In the genomic region with DNA sequence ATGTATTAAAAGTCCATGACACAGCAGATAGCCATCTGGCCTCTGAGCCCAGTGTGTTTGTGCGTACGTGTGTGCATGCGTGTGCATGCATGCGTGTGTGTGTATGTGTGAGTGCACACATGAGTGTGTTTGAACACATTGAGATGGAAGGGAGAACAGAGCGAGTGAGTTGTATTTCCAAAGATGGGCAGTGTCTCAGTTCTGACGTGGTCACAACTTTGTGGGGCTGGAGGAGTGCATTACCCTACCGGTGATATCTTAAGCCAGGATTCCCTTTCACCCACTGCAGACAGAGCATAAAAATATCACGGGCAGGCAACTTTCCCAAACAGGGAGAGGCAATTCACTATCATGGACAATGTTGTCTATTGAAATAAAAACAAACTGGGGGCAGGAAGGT, we compare ENCODE assay signal across 23 cellular contexts. TPM values are rescaled to one million over a fixed set of nuclear protein-coding genes. Genes with fewer than 3 reads are reported as not detected.
DNase-seq lines count a peak whose midpoint lies in the region; ATAC-seq, FAIRE-seq and TF ChIP-seq lines count a peak whose summit lies in the region.
"Had no signal": no experiment of that assay in that cellular context is flagged by ENCODE, and none has a peak within 500 bp of the region (broad histone marks: within the 10 kb centered on the region; RNA-seq: fewer than 3 reads in every experiment).

No MANE protein-coding gene starts in this region.

- H3K27ac Mint-ChIP-seq in nephron progenitor cell, result no peak overlapping the region
- H3K27ac Mint-ChIP-seq in Calu3 (ENCODE audit: unreplicated experiment), result no peak overlapping the region
- H3K27ac Mint-ChIP-seq: activated CD4-positive, alpha-beta memory T cell treated with anti-CD3 and anti-CD28 coated beads, Interleukin-2, amount 10 ng/mL, durations not matched to agents 7 days and 5 days; stimulated activated effector memory CD8-positive, alpha-beta T cell treated with anti-CD3 and anti-CD28 coated beads, Interleukin-12 subunit alpha, Interleukin-12 subunit beta, amount 100 ng/mL, for 72 hours; WTC11 had no signal

- peak overlapping the region; percentile 34 for H3K4me3 Mint-ChIP-seq in nephron progenitor cell
- H3K4me3 Mint-ChIP-seq in Calu3 (ENCODE audit: low read depth, unreplicated experiment), result no peak overlapping the region
- H3K4me3 Mint-ChIP-seq: activated CD4-positive, alpha-beta memory T cell treated with anti-CD3 and anti-CD28 coated beads, Interleukin-2, amount 10 ng/mL, durations not matched to agents 7 days and 5 days; stimulated activated effector memory CD8-positive, alpha-beta T cell treated with anti-CD3 and anti-CD28 coated beads, Interleukin-12 subunit alpha, Interleukin-12 subunit beta, amount 100 ng/mL, for 72 hours; WTC11 had no signal

- H3K27me3 ChIP-seq in subcutaneous abdominal adipose tissue (ENCODE audit: control insufficient read depth in 5 of 5, insufficient read depth in 4 of 5, low read length in 5 of 5), result no peaks in the 10 kb centered on the region
- H3K27me3 ChIP-seq: adrenal gland, upper lobe of right lung had no signal

- peak overlapping the region in 1 of 5 donors; percentile 28 for H3K4me3 ChIP-seq in subcutaneous abdominal adipose tissue (ENCODE audit: low read depth in 1 of 5, low read length in 5 of 5)
- H3K4me3 ChIP-seq: adrenal gland, upper lobe of right lung had no signal

- no peaks in the 10 kb centered on the region for H3K9me3 Mint-ChIP-seq in nephron progenitor cell
- H3K9me3 Mint-ChIP-seq in Calu3 (ENCODE audit: low read depth, unreplicated experiment), result no peaks in the 10 kb centered on the region
- H3K9me3 Mint-ChIP-seq: stimulated activated effector memory CD8-positive, alpha-beta T cell treated with anti-CD3 and anti-CD28 coated beads, Interleukin-12 subunit alpha, Interleukin-12 subunit beta, amount 100 ng/mL, for 72 hours; WTC11 had no signal

- DNase-seq in HTR-8/SVneo (ENCODE audit: insufficient read length, low spot score) (no peak), Right ventricle myocardium superior (no peak), nephron progenitor cell (no peak), NCI-H524 (lab: John Stamatoyannopoulos, UW) (no peak), Calu3 (no peak)
- no peak for DNase-seq in activated naive CD4-positive, alpha-beta T cell (lab: John Stamatoyannopoulos, UW)
- DNase-seq: activated CD4-positive, alpha-beta memory T cell treated with anti-CD3 and anti-CD28 coated beads, Interleukin-2, amount 10 ng/mL, durations not matched to agents 7 days and 5 days; activated gamma-delta T cell; activated T-cell treated with anti-CD3 and anti-CD28 coated beads for 4 hours; adrenal gland; effector CD4-positive, alpha-beta T cell; KG1; left colon; MV-4-11; NCI-H187; PC-3; T-helper 2 cell; upper lobe of right lung had no signal

- H3K9ac ChIP-seq in subcutaneous abdominal adipose tissue (ENCODE audit: low read length in 5 of 5), result peak overlapping the region in 2 of 5 donors; percentile 4 to 31

- TF ChIP-seq CTCF in nephron progenitor cell (IDR thresholded peaks at IDR 0.05) (no peak), Calu3 (IDR thresholded peaks at IDR 0.05; ENCODE audit: unreplicated experiment) (no peak)

- H3K4me1 ChIP-seq in subcutaneous abdominal adipose tissue (ENCODE audit: control insufficient read depth in 5 of 5, insufficient read depth in 5 of 5, low read length in 5 of 5), result peaks cover 5 to 56% (median 50%) of the 10 kb centered on the region in 5 donors

- H3K27ac ChIP-seq in subcutaneous abdominal adipose tissue (ENCODE audit: low read depth, low read length), result peak overlapping the region; percentile 78
- H3K27ac ChIP-seq: upper lobe of right lung had no signal

- H3K4me1 Mint-ChIP-seq in nephron progenitor cell (peaks cover 65% of the 10 kb centered on the region), Calu3 (ENCODE audit: low read depth, unreplicated experiment) (peaks cover 7% of the 10 kb centered on the region)
- H3K4me1 Mint-ChIP-seq: stimulated activated effector memory CD8-positive, alpha-beta T cell treated with anti-CD3 and anti-CD28 coated beads, Interleukin-12 subunit alpha, Interleukin-12 subunit beta, amount 100 ng/mL, for 72 hours; WTC11 had no signal

- ATAC-seq in Right ventricle myocardium superior (ENCODE audit: poor library complexity), result peak; percentile 69
- ATAC-seq in GM18909 (IDR thresholded peaks at IDR 0.05; ENCODE audit: poor library complexity, unreplicated experiment), result no peak
- ATAC-seq: esophagus mucosa; left colon; PC-3; stimulated activated effector memory CD8-positive, alpha-beta T cell treated with anti-CD3 and anti-CD28 coated beads, Interleukin-12 subunit alpha, Interleukin-12 subunit beta, amount 100 ng/mL, for 72 hours; upper lobe of right lung; WTC11 had no signal

- CTCF ChIA-PET in Calu3 (lab: Charles Lee), result interaction anchor here (0.7 kb wide), 1 partner anchor 275 kb away, joined by 5 read pairs; no protein-coding TSS in a partner anchor

- peaks cover 9% of the 10 kb centered on the region for H3K27me3 Mint-ChIP-seq in nephron progenitor cell (ENCODE audit: low read depth, poor library complexity)
- no peaks in the 10 kb centered on the region for H3K27me3 Mint-ChIP-seq in Calu3 (ENCODE audit: unreplicated experiment)

- no TSS peak for BruUV-seq in Calu3 (replicated peaks; lab: Mats Ljungman, UMichigan)

- H3K36me3 ChIP-seq in subcutaneous abdominal adipose tissue (ENCODE audit: control insufficient read depth in 5 of 5, insufficient read depth in 5 of 5, low read length in 5 of 5), result no peaks in the 10 kb centered on the region
- H3K36me3 ChIP-seq: adrenal gland, upper lobe of right lung had no signal

- H3K36me3 Mint-ChIP-seq in nephron progenitor cell (ENCODE audit: low read depth) (no peaks in the 10 kb centered on the region), Calu3 (ENCODE audit: insufficient read depth, unreplicated experiment) (no peaks in the 10 kb centered on the region)
- H3K36me3 Mint-ChIP-seq: stimulated activated effector memory CD8-positive, alpha-beta T cell treated with anti-CD3 and anti-CD28 coated beads, Interleukin-12 subunit alpha, Interleukin-12 subunit beta, amount 100 ng/mL, for 72 hours; WTC11 had no signal

- intact Hi-C loops in Right ventricle myocardium superior (cut with DNase I), result no loop called here
- intact Hi-C loops in Calu3 (cut with micrococcal nuclease; ENCODE audit: unreplicated experiment), result no loop called here

- H3K9me3 ChIP-seq in subcutaneous abdominal adipose tissue (ENCODE audit: control insufficient read depth in 5 of 5, low read length in 5 of 5), result no peaks in the 10 kb centered on the region
- H3K9me3 ChIP-seq: adrenal gland, upper lobe of right lung had no signal

- FAIRE-seq in HTR-8/SVneo (lab: Jason Lieb, UNC), result peak; percentile 86

RNA-seq across cellular contexts. Expression of a gene that starts 27.8 kb away (rescaled TPM):
- total RNA-seq in Right ventricle myocardium superior (119 TPM), Calu3 (2022) (192 and 196 TPM in 2 replicates)
